Comparison of ENCODE assay signal across 1 cellular context in genomic region chr11:125568970-125569912, GRCh38.
TF ChIP-seq lines count a peak whose summit lies in the region.

Gene EI24 (plus strand): TSS chr11:125569477. CDS start chr11:125572528, 3,051 bp downstream.

TF ChIP-seq in HepG2, 621 proteins besides CTCF, POLR2A, EP300 and RAD21 (continued from another document and continues in another):
- TF ChIP-seq, protein P1, sequence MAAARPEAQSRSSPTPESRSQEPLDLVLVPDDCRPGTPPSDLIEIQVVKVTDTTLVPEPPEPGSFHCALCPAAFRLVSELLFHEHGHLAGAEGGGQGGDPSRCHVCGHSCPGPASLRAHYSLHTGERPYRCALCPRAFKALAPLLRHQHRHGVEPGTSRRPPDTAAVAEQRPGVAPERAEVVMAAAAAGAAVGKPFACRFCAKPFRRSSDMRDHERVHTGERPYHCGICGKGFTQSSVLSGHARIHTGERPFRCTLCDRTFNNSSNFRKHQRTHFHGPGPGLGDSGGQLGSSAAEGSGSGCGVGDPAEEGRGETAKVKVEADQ (CRISPR knock-in tag; IDR thresholded peaks at IDR 0.05; ENCODE audit: borderline replicate concordance): peak; percentile 66; the same call in 1 of the 2 replicates
- TF ChIP-seq ZNF441 (CRISPR knock-in tag; IDR thresholded peaks at IDR 0.05; ENCODE audit: borderline replicate concordance) (peak; percentile 91; the same call in 1 of the 2 replicates), JUN (CRISPR knock-in tag; IDR thresholded peaks at IDR 0.05) (no peak), ATM (IDR thresholded peaks at IDR 0.05; ENCODE audit: borderline replicate concordance) (no peak), REL (CRISPR knock-in tag; conservative IDR thresholded peaks at IDR 0.05) (no peak), DPF2 (CRISPR knock-in tag; IDR thresholded peaks at IDR 0.05; ENCODE audit: borderline replicate concordance, low read depth) (no peak), ZNF747 (CRISPR knock-in tag; IDR thresholded peaks at IDR 0.05; ENCODE audit: borderline replicate concordance) (no peak; the same call in 1 of the 2 replicates), TCF7 (IDR thresholded peaks at IDR 0.05; ENCODE audit: low read depth) (no peak), ZNF713 (CRISPR knock-in tag; IDR thresholded peaks at IDR 0.05) (no peak), NFIB (CRISPR knock-in tag; IDR thresholded peaks at IDR 0.05; ENCODE audit: borderline replicate concordance) (no peak), ATF7-NPFF (CRISPR knock-in tag; IDR thresholded peaks at IDR 0.05; ENCODE audit: low read depth) (peak; percentile 35; the same call in 1 of the 2 replicates), NFATC3 (CRISPR knock-in tag; IDR thresholded peaks at IDR 0.05) (no peak), GTF3A (CRISPR knock-in tag; conservative IDR thresholded peaks at IDR 0.05) (no peak; the same call in 1 of the 2 replicates), NR0B2 (CRISPR knock-in tag; IDR thresholded peaks at IDR 0.05) (0 out of 2 replicates have a peak, but pooled peaks have one; percentile 21), SMC3 (IDR thresholded peaks at IDR 0.05; ENCODE audit: low read length) (peak; percentile 4; the same call in 1 of the 2 replicates), RXRB (CRISPR knock-in tag; IDR thresholded peaks at IDR 0.05; ENCODE audit: borderline replicate concordance) (no peak), FOSL1 (CRISPR knock-in tag; IDR thresholded peaks at IDR 0.05; ENCODE audit: borderline replicate concordance) (no peak), GABPB1 (CRISPR knock-in tag; IDR thresholded peaks at IDR 0.05) (peak; percentile 87), ZNF20 (CRISPR knock-in tag; IDR thresholded peaks at IDR 0.05) (no peak), KLF9 (CRISPR knock-in tag; IDR thresholded peaks at IDR 0.05; ENCODE audit: low read depth) (peak; percentile 72; the same call in 1 of the 2 replicates), ZFP37 (CRISPR knock-in tag; IDR thresholded peaks at IDR 0.05; ENCODE audit: borderline replicate concordance) (no peak), ZNF550 (CRISPR knock-in tag; IDR thresholded peaks at IDR 0.05; ENCODE audit: borderline replicate concordance) (no peak), ZSCAN31 (CRISPR knock-in tag; IDR thresholded peaks at IDR 0.05; ENCODE audit: low read depth) (peak; percentile 92), RFXANK (CRISPR knock-in tag; IDR thresholded peaks at IDR 0.05) (no peak), SETDB1 (CRISPR knock-in tag; IDR thresholded peaks at IDR 0.05; ENCODE audit: borderline replicate concordance) (no peak), HBP1 (CRISPR knock-in tag; IDR thresholded peaks at IDR 0.05; ENCODE audit: low read depth) (no peak), BATF2 (CRISPR knock-in tag; IDR thresholded peaks at IDR 0.05) (no peak), ZNF235 (CRISPR knock-in tag; IDR thresholded peaks at IDR 0.05; ENCODE audit: borderline replicate concordance) (peak; percentile 82; the same call in 1 of the 2 replicates), CBX1 (IDR thresholded peaks at IDR 0.05; ENCODE audit: low read depth) (no peak), ZNF142 (CRISPR knock-in tag; IDR thresholded peaks at IDR 0.05) (no peak), DZIP1 (CRISPR knock-in tag; IDR thresholded peaks at IDR 0.05) (no peak), ZNF510 (CRISPR knock-in tag; IDR thresholded peaks at IDR 0.05; ENCODE audit: low read depth) (0 out of 2 replicates have a peak, but pooled peaks have one; percentile 65), ZBTB8A (CRISPR knock-in tag; IDR thresholded peaks at IDR 0.05; ENCODE audit: borderline replicate concordance, low read depth) (no peak), RNF2 (conservative IDR thresholded peaks at IDR 0.05; ENCODE audit: low read depth) (peak; percentile 83), ZSCAN30 (CRISPR knock-in tag; IDR thresholded peaks at IDR 0.05) (no peak)
- TF ChIP-seq, protein P2, sequence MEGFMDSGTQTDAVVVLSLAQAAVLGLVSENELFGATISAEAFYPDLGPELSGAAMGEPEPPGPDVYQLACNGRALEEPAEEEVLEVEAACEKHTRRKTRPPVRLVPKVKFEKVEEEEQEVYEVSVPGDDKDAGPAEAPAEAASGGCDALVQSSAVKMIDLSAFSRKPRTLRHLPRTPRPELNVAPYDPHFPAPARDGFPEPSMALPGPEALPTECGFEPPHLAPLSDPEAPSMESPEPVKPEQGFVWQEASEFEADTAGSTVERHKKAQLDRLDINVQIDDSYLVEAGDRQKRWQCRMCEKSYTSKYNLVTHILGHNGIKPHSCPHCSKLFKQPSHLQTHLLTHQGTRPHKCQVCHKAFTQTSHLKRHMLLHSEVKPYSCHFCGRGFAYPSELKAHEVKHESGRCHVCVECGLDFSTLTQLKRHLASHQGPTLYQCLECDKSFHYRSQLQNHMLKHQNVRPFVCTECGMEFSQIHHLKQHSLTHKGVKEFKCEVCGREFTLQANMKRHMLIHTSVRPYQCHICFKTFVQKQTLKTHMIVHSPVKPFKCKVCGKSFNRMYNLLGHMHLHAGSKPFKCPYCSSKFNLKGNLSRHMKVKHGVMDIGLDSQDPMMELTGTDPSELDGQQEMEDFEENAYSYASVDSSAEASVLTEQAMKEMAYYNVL (CRISPR knock-in tag; IDR thresholded peaks at IDR 0.05; ENCODE audit: borderline replicate concordance): 0 out of 2 replicates have a peak, but pooled peaks have one; percentile 53
- TF ChIP-seq, protein P3, sequence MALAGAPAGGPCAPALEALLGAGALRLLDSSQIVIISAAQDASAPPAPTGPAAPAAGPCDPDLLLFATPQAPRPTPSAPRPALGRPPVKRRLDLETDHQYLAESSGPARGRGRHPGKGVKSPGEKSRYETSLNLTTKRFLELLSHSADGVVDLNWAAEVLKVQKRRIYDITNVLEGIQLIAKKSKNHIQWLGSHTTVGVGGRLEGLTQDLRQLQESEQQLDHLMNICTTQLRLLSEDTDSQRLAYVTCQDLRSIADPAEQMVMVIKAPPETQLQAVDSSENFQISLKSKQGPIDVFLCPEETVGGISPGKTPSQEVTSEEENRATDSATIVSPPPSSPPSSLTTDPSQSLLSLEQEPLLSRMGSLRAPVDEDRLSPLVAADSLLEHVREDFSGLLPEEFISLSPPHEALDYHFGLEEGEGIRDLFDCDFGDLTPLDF (CRISPR knock-in tag; IDR thresholded peaks at IDR 0.05): peak; percentile 36; the same call in 1 of the 2 replicates
- TF ChIP-seq, protein P4, sequence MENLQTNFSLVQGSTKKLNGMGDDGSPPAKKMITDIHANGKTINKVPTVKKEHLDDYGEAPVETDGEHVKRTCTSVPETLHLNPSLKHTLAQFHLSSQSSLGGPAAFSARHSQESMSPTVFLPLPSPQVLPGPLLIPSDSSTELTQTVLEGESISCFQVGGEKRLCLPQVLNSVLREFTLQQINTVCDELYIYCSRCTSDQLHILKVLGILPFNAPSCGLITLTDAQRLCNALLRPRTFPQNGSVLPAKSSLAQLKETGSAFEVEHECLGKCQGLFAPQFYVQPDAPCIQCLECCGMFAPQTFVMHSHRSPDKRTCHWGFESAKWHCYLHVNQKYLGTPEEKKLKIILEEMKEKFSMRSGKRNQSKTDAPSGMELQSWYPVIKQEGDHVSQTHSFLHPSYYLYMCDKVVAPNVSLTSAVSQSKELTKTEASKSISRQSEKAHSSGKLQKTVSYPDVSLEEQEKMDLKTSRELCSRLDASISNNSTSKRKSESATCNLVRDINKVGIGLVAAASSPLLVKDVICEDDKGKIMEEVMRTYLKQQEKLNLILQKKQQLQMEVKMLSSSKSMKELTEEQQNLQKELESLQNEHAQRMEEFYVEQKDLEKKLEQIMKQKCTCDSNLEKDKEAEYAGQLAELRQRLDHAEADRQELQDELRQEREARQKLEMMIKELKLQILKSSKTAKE (CRISPR knock-in tag; IDR thresholded peaks at IDR 0.05; ENCODE audit: borderline replicate concordance): no peak
- TF ChIP-seq, protein P5, sequence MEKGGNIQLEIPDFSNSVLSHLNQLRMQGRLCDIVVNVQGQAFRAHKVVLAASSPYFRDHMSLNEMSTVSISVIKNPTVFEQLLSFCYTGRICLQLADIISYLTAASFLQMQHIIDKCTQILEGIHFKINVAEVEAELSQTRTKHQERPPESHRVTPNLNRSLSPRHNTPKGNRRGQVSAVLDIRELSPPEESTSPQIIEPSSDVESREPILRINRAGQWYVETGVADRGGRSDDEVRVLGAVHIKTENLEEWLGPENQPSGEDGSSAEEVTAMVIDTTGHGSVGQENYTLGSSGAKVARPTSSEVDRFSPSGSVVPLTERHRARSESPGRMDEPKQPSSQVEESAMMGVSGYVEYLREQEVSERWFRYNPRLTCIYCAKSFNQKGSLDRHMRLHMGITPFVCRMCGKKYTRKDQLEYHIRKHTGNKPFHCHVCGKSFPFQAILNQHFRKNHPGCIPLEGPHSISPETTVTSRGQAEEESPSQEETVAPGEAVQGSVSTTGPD (CRISPR knock-in tag; IDR thresholded peaks at IDR 0.05): no peak
- TF ChIP-seq, protein P6, sequence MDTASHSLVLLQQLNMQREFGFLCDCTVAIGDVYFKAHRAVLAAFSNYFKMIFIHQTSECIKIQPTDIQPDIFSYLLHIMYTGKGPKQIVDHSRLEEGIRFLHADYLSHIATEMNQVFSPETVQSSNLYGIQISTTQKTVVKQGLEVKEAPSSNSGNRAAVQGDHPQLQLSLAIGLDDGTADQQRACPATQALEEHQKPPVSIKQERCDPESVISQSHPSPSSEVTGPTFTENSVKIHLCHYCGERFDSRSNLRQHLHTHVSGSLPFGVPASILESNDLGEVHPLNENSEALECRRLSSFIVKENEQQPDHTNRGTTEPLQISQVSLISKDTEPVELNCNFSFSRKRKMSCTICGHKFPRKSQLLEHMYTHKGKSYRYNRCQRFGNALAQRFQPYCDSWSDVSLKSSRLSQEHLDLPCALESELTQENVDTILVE (CRISPR knock-in tag; IDR thresholded peaks at IDR 0.05): peak; percentile 58; the same call in 1 of the 2 replicates
